1 cellular context compared by ENCODE assay signal in genomic region chr12:33654313-33654712, GRCh38.
TF ChIP-seq lines count a peak whose summit lies in the region.

No MANE protein-coding gene starts in this region.

TF ChIP-seq in K562, 482 proteins besides CTCF, POLR2A, EP300 and RAD21 (continued from another document and continues in another):
- TF ChIP-seq, protein P1, sequence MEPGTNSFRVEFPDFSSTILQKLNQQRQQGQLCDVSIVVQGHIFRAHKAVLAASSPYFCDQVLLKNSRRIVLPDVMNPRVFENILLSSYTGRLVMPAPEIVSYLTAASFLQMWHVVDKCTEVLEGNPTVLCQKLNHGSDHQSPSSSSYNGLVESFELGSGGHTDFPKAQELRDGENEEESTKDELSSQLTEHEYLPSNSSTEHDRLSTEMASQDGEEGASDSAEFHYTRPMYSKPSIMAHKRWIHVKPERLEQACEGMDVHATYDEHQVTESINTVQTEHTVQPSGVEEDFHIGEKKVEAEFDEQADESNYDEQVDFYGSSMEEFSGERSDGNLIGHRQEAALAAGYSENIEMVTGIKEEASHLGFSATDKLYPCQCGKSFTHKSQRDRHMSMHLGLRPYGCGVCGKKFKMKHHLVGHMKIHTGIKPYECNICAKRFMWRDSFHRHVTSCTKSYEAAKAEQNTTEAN (CRISPR knock-in tag; IDR thresholded peaks at IDR 0.05), result no peak
- TF ChIP-seq TAL1 (IDR thresholded peaks at IDR 0.05), result no peak
- TF ChIP-seq HES1 (IDR thresholded peaks at IDR 0.05; ENCODE audit: low read depth), result no peak
- TF ChIP-seq RBFOX2 (IDR thresholded peaks at IDR 0.05; ENCODE audit: low read depth, low read length), result no peak
- TF ChIP-seq C11orf30 (IDR thresholded peaks at IDR 0.05; ENCODE audit: low read depth), result peak; percentile 71
- no peak for TF ChIP-seq REST (CRISPR knock-in tag; IDR thresholded peaks at IDR 0.05; ENCODE audit: low read depth)
- TF ChIP-seq ZNF324 (CRISPR knock-in tag; IDR thresholded peaks at IDR 0.05), result no peak
- no peak for TF ChIP-seq TCF7 (IDR thresholded peaks at IDR 0.05; ENCODE audit: borderline replicate concordance)
- no peak for TF ChIP-seq PHF21A (IDR thresholded peaks at IDR 0.05; ENCODE audit: borderline replicate concordance, low read depth)
- TF ChIP-seq HOMEZ (CRISPR knock-in tag; IDR thresholded peaks at IDR 0.05), result no peak
- no peak for TF ChIP-seq TAF15 (IDR thresholded peaks at IDR 0.05; ENCODE audit: low read depth, low read length)
- no peak for TF ChIP-seq ZNF778 (CRISPR knock-in tag; IDR thresholded peaks at IDR 0.05)
- TF ChIP-seq KDM1A (IDR thresholded peaks at IDR 0.05), result peak in 1 of 2 experiments; percentile 41; a peak in 1 of 4 replicates
- TF ChIP-seq, protein P2, sequence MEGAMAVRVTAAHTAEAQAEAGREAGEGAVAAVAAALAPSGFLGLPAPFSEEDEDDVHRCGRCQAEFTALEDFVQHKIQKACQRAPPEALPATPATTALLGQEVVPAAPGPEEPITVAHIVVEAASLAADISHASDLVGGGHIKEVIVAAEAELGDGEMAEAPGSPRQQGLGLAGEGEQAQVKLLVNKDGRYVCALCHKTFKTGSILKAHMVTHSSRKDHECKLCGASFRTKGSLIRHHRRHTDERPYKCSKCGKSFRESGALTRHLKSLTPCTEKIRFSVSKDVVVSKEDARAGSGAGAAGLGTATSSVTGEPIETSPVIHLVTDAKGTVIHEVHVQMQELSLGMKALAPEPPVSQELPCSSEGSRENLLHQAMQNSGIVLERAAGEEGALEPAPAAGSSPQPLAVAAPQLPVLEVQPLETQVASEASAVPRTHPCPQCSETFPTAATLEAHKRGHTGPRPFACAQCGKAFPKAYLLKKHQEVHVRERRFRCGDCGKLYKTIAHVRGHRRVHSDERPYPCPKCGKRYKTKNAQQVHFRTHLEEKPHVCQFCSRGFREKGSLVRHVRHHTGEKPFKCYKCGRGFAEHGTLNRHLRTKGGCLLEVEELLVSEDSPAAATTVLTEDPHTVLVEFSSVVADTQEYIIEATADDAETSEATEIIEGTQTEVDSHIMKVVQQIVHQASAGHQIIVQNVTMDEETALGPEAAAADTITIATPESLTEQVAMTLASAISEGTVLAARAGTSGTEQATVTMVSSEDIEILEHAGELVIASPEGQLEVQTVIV (CRISPR knock-in tag; IDR thresholded peaks at IDR 0.05; ENCODE audit: borderline replicate concordance), result no peak
- TF ChIP-seq, protein P3, sequence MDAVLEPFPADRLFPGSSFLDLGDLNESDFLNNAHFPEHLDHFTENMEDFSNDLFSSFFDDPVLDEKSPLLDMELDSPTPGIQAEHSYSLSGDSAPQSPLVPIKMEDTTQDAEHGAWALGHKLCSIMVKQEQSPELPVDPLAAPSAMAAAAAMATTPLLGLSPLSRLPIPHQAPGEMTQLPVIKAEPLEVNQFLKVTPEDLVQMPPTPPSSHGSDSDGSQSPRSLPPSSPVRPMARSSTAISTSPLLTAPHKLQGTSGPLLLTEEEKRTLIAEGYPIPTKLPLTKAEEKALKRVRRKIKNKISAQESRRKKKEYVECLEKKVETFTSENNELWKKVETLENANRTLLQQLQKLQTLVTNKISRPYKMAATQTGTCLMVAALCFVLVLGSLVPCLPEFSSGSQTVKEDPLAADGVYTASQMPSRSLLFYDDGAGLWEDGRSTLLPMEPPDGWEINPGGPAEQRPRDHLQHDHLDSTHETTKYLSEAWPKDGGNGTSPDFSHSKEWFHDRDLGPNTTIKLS (IDR thresholded peaks at IDR 0.05; ENCODE audit: borderline replicate concordance, low read depth), result no peak
- TF ChIP-seq ZNF507 (tag; conservative IDR thresholded peaks at IDR 0.05), result no peak
- TF ChIP-seq POU5F1 (IDR thresholded peaks at IDR 0.05; ENCODE audit: borderline replicate concordance, low read depth, low read length, partially characterized antibody), result no peak
- TF ChIP-seq SMARCA4 (IDR thresholded peaks at IDR 0.05), result no peak
- TF ChIP-seq CBFA2T3 (IDR thresholded peaks at IDR 0.05), result no peak
- TF ChIP-seq ZFP91 (CRISPR knock-in tag; IDR thresholded peaks at IDR 0.05), result no peak
- TF ChIP-seq MAX (CRISPR knock-in tag; IDR thresholded peaks at IDR 0.05), result no peak
- no peak for TF ChIP-seq BRD9 (IDR thresholded peaks at IDR 0.05; ENCODE audit: low read depth, partially characterized antibody)
- TF ChIP-seq SOX6 (IDR thresholded peaks at IDR 0.05), result peak; percentile 84
- no peak for TF ChIP-seq ZNF77 (CRISPR knock-in tag; IDR thresholded peaks at IDR 0.05)
- no peak for TF ChIP-seq SNRNP70 (optimal IDR thresholded peaks at IDR 0.05; ENCODE audit: low read depth, low read length)
- TF ChIP-seq ZNF12 (CRISPR knock-in tag; IDR thresholded peaks at IDR 0.05), result no peak
- no peak for TF ChIP-seq HMG20A (CRISPR knock-in tag; conservative IDR thresholded peaks at IDR 0.05)
- TF ChIP-seq, protein P4, sequence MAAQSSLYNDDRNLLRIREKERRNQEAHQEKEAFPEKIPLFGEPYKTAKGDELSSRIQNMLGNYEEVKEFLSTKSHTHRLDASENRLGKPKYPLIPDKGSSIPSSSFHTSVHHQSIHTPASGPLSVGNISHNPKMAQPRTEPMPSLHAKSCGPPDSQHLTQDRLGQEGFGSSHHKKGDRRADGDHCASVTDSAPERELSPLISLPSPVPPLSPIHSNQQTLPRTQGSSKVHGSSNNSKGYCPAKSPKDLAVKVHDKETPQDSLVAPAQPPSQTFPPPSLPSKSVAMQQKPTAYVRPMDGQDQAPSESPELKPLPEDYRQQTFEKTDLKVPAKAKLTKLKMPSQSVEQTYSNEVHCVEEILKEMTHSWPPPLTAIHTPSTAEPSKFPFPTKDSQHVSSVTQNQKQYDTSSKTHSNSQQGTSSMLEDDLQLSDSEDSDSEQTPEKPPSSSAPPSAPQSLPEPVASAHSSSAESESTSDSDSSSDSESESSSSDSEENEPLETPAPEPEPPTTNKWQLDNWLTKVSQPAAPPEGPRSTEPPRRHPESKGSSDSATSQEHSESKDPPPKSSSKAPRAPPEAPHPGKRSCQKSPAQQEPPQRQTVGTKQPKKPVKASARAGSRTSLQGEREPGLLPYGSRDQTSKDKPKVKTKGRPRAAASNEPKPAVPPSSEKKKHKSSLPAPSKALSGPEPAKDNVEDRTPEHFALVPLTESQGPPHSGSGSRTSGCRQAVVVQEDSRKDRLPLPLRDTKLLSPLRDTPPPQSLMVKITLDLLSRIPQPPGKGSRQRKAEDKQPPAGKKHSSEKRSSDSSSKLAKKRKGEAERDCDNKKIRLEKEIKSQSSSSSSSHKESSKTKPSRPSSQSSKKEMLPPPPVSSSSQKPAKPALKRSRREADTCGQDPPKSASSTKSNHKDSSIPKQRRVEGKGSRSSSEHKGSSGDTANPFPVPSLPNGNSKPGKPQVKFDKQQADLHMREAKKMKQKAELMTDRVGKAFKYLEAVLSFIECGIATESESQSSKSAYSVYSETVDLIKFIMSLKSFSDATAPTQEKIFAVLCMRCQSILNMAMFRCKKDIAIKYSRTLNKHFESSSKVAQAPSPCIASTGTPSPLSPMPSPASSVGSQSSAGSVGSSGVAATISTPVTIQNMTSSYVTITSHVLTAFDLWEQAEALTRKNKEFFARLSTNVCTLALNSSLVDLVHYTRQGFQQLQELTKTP (IDR thresholded peaks at IDR 0.05; ENCODE audit: low read depth in 1 of 2, partially characterized antibody in 2 of 2), result no peak
- no peak for TF ChIP-seq GATA2 (CRISPR knock-in tag; IDR thresholded peaks at IDR 0.05)
- no peak for TF ChIP-seq RBM14 (IDR thresholded peaks at IDR 0.05; ENCODE audit: borderline replicate concordance, insufficient read depth, low read depth, low read length)
- TF ChIP-seq RBM25 (IDR thresholded peaks at IDR 0.05; ENCODE audit: low read depth, low read length, severe bottlenecking), result no peak
- no peak for TF ChIP-seq ZNF184 (CRISPR knock-in tag; IDR thresholded peaks at IDR 0.05)
- no peak for TF ChIP-seq MBD2 (IDR thresholded peaks at IDR 0.05; ENCODE audit: borderline replicate concordance, low read depth)
- TF ChIP-seq FOS (IDR thresholded peaks at IDR 0.05; ENCODE audit: extremely low read depth, insufficient read length), result no peak
- 0 out of 4 replicates have a peak, but pooled peaks of 1 of the 2 experiments have one; percentile 33 for TF ChIP-seq HDAC1 (IDR thresholded peaks at IDR 0.05)
- TF ChIP-seq MAFK (IDR thresholded peaks at IDR 0.05; ENCODE audit: low read length), result peak; percentile 32; the same call in 1 of the 2 replicates
- no peak for TF ChIP-seq KHSRP (IDR thresholded peaks at IDR 0.05)
- no peak for TF ChIP-seq ZNF140 (CRISPR knock-in tag; IDR thresholded peaks at IDR 0.05)
- TF ChIP-seq PHF20 (IDR thresholded peaks at IDR 0.05; ENCODE audit: partially characterized antibody), result no peak
- TF ChIP-seq FOXJ2 (tag; IDR thresholded peaks at IDR 0.05), result no peak
- no peak for TF ChIP-seq ELF4 (CRISPR knock-in tag; IDR thresholded peaks at IDR 0.05)
- TF ChIP-seq, protein P5, sequence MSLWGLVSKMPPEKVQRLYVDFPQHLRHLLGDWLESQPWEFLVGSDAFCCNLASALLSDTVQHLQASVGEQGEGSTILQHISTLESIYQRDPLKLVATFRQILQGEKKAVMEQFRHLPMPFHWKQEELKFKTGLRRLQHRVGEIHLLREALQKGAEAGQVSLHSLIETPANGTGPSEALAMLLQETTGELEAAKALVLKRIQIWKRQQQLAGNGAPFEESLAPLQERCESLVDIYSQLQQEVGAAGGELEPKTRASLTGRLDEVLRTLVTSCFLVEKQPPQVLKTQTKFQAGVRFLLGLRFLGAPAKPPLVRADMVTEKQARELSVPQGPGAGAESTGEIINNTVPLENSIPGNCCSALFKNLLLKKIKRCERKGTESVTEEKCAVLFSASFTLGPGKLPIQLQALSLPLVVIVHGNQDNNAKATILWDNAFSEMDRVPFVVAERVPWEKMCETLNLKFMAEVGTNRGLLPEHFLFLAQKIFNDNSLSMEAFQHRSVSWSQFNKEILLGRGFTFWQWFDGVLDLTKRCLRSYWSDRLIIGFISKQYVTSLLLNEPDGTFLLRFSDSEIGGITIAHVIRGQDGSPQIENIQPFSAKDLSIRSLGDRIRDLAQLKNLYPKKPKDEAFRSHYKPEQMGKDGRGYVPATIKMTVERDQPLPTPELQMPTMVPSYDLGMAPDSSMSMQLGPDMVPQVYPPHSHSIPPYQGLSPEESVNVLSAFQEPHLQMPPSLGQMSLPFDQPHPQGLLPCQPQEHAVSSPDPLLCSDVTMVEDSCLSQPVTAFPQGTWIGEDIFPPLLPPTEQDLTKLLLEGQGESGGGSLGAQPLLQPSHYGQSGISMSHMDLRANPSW (CRISPR knock-in tag; IDR thresholded peaks at IDR 0.05), result no peak
